In genomic region chr14:73751157-73751691, GRCh38 we compare ENCODE assay signal across 11 cellular contexts. TPM values are rescaled to one million over a fixed set of nuclear protein-coding genes. Genes with fewer than 3 reads are reported as not detected.
DNase-seq lines count a peak whose midpoint lies in the region; ATAC-seq and TF ChIP-seq lines count a peak whose summit lies in the region.
"Had no signal": no experiment of that assay in that cellular context is flagged by ENCODE, and none has a peak within 500 bp of the region (broad histone marks: within the 10 kb centered on the region; RNA-seq: fewer than 3 reads in every experiment).

No MANE protein-coding gene starts in this region.

- H3K4me1 Mint-ChIP-seq in activated naive CD4-positive, alpha-beta T cell treated with anti-CD3 and anti-CD28 coated beads for 36 hours (ENCODE audit: low read depth), result peaks cover 97% of the 10 kb centered on the region
- H3K4me1 Mint-ChIP-seq in activated CD8-positive, alpha-beta T cell treated with anti-CD3 and anti-CD28 coated beads, Interleukin-2, amount 10 ng/mL, durations not matched to agents 7 days and 5 days (ENCODE audit: low read depth), result peaks cover 99% of the 10 kb centered on the region
- peaks cover 76% of the 10 kb centered on the region for H3K4me1 Mint-ChIP-seq in mesothelial cell of epicardium

- peaks cover 0 to 100% (median 99%) of the 10 kb centered on the region in 4 donors for H3K4me1 ChIP-seq in tibial nerve

- ATAC-seq in activated CD8-positive, alpha-beta T cell treated with anti-CD3 and anti-CD28 coated beads, Interleukin-2, amount 10 ng/mL, durations not matched to agents 7 days and 5 days, result no peak

- peaks cover 9% of the 10 kb centered on the region for H3K36me3 Mint-ChIP-seq in activated naive CD4-positive, alpha-beta T cell treated with anti-CD3 and anti-CD28 coated beads for 36 hours (ENCODE audit: low read depth)
- H3K36me3 Mint-ChIP-seq in activated CD8-positive, alpha-beta T cell treated with anti-CD3 and anti-CD28 coated beads, Interleukin-2, amount 10 ng/mL, durations not matched to agents 7 days and 5 days (ENCODE audit: low read depth), result peaks cover 42% of the 10 kb centered on the region
- no peaks in the 10 kb centered on the region for H3K36me3 Mint-ChIP-seq in mesothelial cell of epicardium

- POLR2A ChIA-PET in activated CD8-positive, alpha-beta T cell treated with anti-CD3 and anti-CD28 coated beads, Interleukin-2, amount 10 ng/mL, durations not matched to agents 7 days and 5 days (lab: Charles Lee), result interaction anchor here (1.0 to 5.6 kb wide), 4 partner anchors 8 to 35 kb away, joined by 3 to 77 read pairs (median 4); a partner anchor contains a TSS

- no peak for TF ChIP-seq EP300 in tibial nerve (IDR thresholded peaks at IDR 0.05)

- TF ChIP-seq POLR2A in tibial nerve (IDR thresholded peaks at IDR 0.05), result no peak

- H3K4me3 Mint-ChIP-seq in activated naive CD4-positive, alpha-beta T cell treated with anti-CD3 and anti-CD28 coated beads for 36 hours, result no peak overlapping the region
- H3K4me3 Mint-ChIP-seq in activated CD8-positive, alpha-beta T cell treated with anti-CD3 and anti-CD28 coated beads, Interleukin-2, amount 10 ng/mL, durations not matched to agents 7 days and 5 days, result peak overlapping the region; percentile 91
- no peak overlapping the region for H3K4me3 Mint-ChIP-seq in mesothelial cell of epicardium

- TF ChIP-seq CTCF in mesothelial cell of epicardium (IDR thresholded peaks at IDR 0.05; ENCODE audit: unreplicated experiment) (no peak), tibial nerve (IDR thresholded peaks at IDR 0.05) (no peak)

- H3K9me3 Mint-ChIP-seq in activated naive CD4-positive, alpha-beta T cell treated with anti-CD3 and anti-CD28 coated beads for 36 hours, result no peaks in the 10 kb centered on the region
- no peaks in the 10 kb centered on the region for H3K9me3 Mint-ChIP-seq in activated CD8-positive, alpha-beta T cell treated with anti-CD3 and anti-CD28 coated beads, Interleukin-2, amount 10 ng/mL, durations not matched to agents 7 days and 5 days (ENCODE audit: insufficient read depth)
- H3K9me3 Mint-ChIP-seq in mesothelial cell of epicardium, result no peaks in the 10 kb centered on the region

- no peaks in the 10 kb centered on the region for H3K36me3 ChIP-seq in tibial nerve

- H3K9me3 ChIP-seq in tibial nerve, result no peaks in the 10 kb centered on the region

- H3K27me3 Mint-ChIP-seq in activated naive CD4-positive, alpha-beta T cell treated with anti-CD3 and anti-CD28 coated beads for 36 hours (ENCODE audit: low read depth), result no peaks in the 10 kb centered on the region
- H3K27me3 Mint-ChIP-seq in activated CD8-positive, alpha-beta T cell treated with anti-CD3 and anti-CD28 coated beads, Interleukin-2, amount 10 ng/mL, durations not matched to agents 7 days and 5 days (ENCODE audit: low read depth), result no peaks in the 10 kb centered on the region
- no peaks in the 10 kb centered on the region for H3K27me3 Mint-ChIP-seq in mesothelial cell of epicardium (ENCODE audit: low read depth)

- DNase-seq in activated naive CD4-positive, alpha-beta T cell treated with anti-CD3 and anti-CD28 coated beads for 36 hours, result no peak
- DNase-seq in activated naive CD4-positive, alpha-beta T cell (lab: John Stamatoyannopoulos, UW), result no peak
- peak; percentile 53 for DNase-seq in activated CD8-positive, alpha-beta T cell treated with anti-CD3 and anti-CD28 coated beads, Interleukin-2, amount 10 ng/mL, durations not matched to agents 7 days and 5 days
- DNase-seq in mesothelial cell of epicardium (ENCODE audit: low spot score in 2 of 2, unreplicated experiment in 2 of 2) (no peak), tibial nerve (ENCODE audit: low spot score in 2 of 2) (no peak), NCI-H2029 treated with DMSO at 0.1 percent for 48 hours (lab: John Stamatoyannopoulos, UW) (no peak), T1000 (lab: John Stamatoyannopoulos, UW) (no peak), HuH-7 (ENCODE audit: low spot score) (no peak)
- DNase-seq: NCI-H2227 treated with DMSO at 0.1 percent for 48 hours, nucleus accumbens, T-helper 9 cell had no signal

- no peaks in the 10 kb centered on the region for H3K27me3 ChIP-seq in tibial nerve

- peak overlapping the region; percentile 7 for H3K27ac Mint-ChIP-seq in activated naive CD4-positive, alpha-beta T cell treated with anti-CD3 and anti-CD28 coated beads for 36 hours
- H3K27ac Mint-ChIP-seq in activated CD8-positive, alpha-beta T cell treated with anti-CD3 and anti-CD28 coated beads, Interleukin-2, amount 10 ng/mL, durations not matched to agents 7 days and 5 days, result peak overlapping the region; percentile 90
- H3K27ac Mint-ChIP-seq in mesothelial cell of epicardium, result peak overlapping the region; percentile 39

- 36 to 71% methylated on average over 6 to 7 of the region's 7 CpGs for WGBS in tibial nerve, 2 donors

- CTCF ChIA-PET in activated naive CD4-positive, alpha-beta T cell treated with anti-CD3 and anti-CD28 coated beads for 36 hours (lab: Charles Lee), result interaction anchor here (1.0 to 9.6 kb wide), 3 partner anchors 8 to 31 kb away, joined by 4 to 112 read pairs (median 7); no protein-coding TSS in a partner anchor
- CTCF ChIA-PET in activated CD8-positive, alpha-beta T cell treated with anti-CD3 and anti-CD28 coated beads, Interleukin-2, amount 10 ng/mL, durations not matched to agents 7 days and 5 days (lab: Charles Lee), result interaction anchor here (0.6 to 12.8 kb wide), 7 partner anchors 8 to 135 kb away, joined by 3 to 186 read pairs (median 5); partner anchors contain the start of gene ZNF410

- intact Hi-C loops in activated naive CD4-positive, alpha-beta T cell treated with anti-CD3 and anti-CD28 coated beads for 36 hours (cut with micrococcal nuclease), result loop anchor here (5.0 kb wide), 1 partner anchor 36 kb away; no protein-coding TSS in a partner anchor

- no peak overlapping the region for H3K4me3 ChIP-seq in tibial nerve

- H3K27ac ChIP-seq in tibial nerve, result peak overlapping the region in 3 of 4 donors; percentile 97 to 99 (median 99)

RNA-seq across cellular contexts. Expression of gene PNMA1, which starts 37.0 kb away (rescaled TPM):
- total RNA-seq in activated naive CD4-positive, alpha-beta T cell treated with anti-CD3 and anti-CD28 coated beads for 36 hours, result 10 to 100 TPM; 18.5 to 19.2 TPM
- total RNA-seq in activated CD8-positive, alpha-beta T cell treated with anti-CD3 and anti-CD28 coated beads, Interleukin-2, amount 10 ng/mL, durations not matched to agents 7 days and 5 days, result 10 to 100 TPM; 24.4 to 25.6 TPM
- 46.4 to 48.6 TPM (median 47.7 TPM) in 3 replicates for total RNA-seq in mesothelial cell of epicardium
- total RNA-seq in tibial nerve, result 10 to 100 TPM; 21.2 to 43.5 (median 34.2) TPM

Comparison
In these comparisons a context has a peak if more than half of its experiments do, and no peak if none do; other contexts are left out.
1. H3K27ac Mint-ChIP-seq: peak in every context shown above with its lines; median percentile 90 in activated CD8-positive, alpha-beta T cell treated with anti-CD3 and anti-CD28 coated beads, Interleukin-2, amount 10 ng/mL, durations not matched to agents 7 days and 5 days; 39 in mesothelial cell of epicardium; 7 in activated naive CD4-positive, alpha-beta T cell treated with anti-CD3 and anti-CD28 coated beads for 36 hours.